ENCODE assay signal across 8 cellular contexts in genomic region chr18:2654828-2655152, GRCh38. TPM values are rescaled to one million over a fixed set of nuclear protein-coding genes. Genes with fewer than 3 reads are reported as not detected.
A peak's percentile ranks its signal among the peaks of the same experiment; 100 is the strongest.
DNase-seq lines count a peak whose midpoint lies in the region; ATAC-seq and TF ChIP-seq lines count a peak whose summit lies in the region.

No MANE protein-coding gene starts in this region.

- H3K9me3 ChIP-seq in OCI-LY7 (ENCODE audit: low read length) (no peaks in the 10 kb centered on the region), mucosa of rectum (ENCODE audit: control insufficient read depth in 2 of 2, low read length in 2 of 2) (no peaks in the 10 kb centered on the region)

- no peaks in the 10 kb centered on the region for H3K9me2 ChIP-seq in OCI-LY7 (ENCODE audit: insufficient read depth, low read length)

- DNase-seq in AG04449 (ENCODE audit: low read depth, low spot score) (no peak), OCI-LY7 (ENCODE audit: low spot score) (no peak), inferior parietal cortex (ENCODE audit: extremely low spot score) (no peak), NCI-H2107 (lab: John Stamatoyannopoulos, UW) (no peak), NCI-H2029 treated with DMSO at 0.1 percent for 48 hours (lab: John Stamatoyannopoulos, UW) (no peak)

- peak overlapping the region; percentile 94 for H3K4me3 Mint-ChIP-seq in dendritic cell treated with granulocyte-macrophage colony-stimulating factor and Interleukin-4, amounts not matched to agents 40 ng/mL and 50 ng/mL, for 4 days

- H3K27me3 ChIP-seq in mucosa of rectum (ENCODE audit: control insufficient read depth in 2 of 2, insufficient read depth in 2 of 2, low read length in 2 of 2) = no peaks in the 10 kb centered on the region

- H3K4me3 ChIP-seq in AG04449 (ENCODE audit: low read depth, low read length) (peak overlapping the region; percentile 88), OCI-LY7 (ENCODE audit: low read depth, low read length, poor library complexity, severe bottlenecking) (peak overlapping the region; percentile 97), mucosa of rectum (ENCODE audit: low read length in 2 of 2) (peak overlapping the region; percentile 82 to 91)

- peak overlapping the region; percentile 82 for H3K4me2 ChIP-seq in OCI-LY7 (ENCODE audit: low read length)

- H3K9ac ChIP-seq in mucosa of rectum (ENCODE audit: low read depth in 1 of 2, low read length in 2 of 2) = peak overlapping the region; percentile 96 to 98

- POLR2A ChIA-PET in AG04449 (lab: Yijun Ruan, JAX) (interaction anchor here (0.6 kb wide), 1 partner anchor 333 kb away, joined by 3 read pairs; no protein-coding TSS in a partner anchor), OCI-LY7 (lab: Charles Lee) (interaction anchor here (0.7 to 4.0 kb wide), 9 partner anchors 10 to 109 kb away, joined by 3 to 27 read pairs (median 4); no protein-coding TSS in a partner anchor)

- H3K9me3 Mint-ChIP-seq in dendritic cell treated with granulocyte-macrophage colony-stimulating factor and Interleukin-4, amounts not matched to agents 40 ng/mL and 50 ng/mL, for 4 days = no peaks in the 10 kb centered on the region

- peak overlapping the region; percentile 98 for H3K27ac Mint-ChIP-seq in dendritic cell treated with granulocyte-macrophage colony-stimulating factor and Interleukin-4, amounts not matched to agents 40 ng/mL and 50 ng/mL, for 4 days

- intact Hi-C loops in OCI-LY7 (cut with micrococcal nuclease; ENCODE audit: unreplicated experiment) = loop anchor here (1.0 to 10.0 kb wide), 6 partner anchors 17 to 940 kb away; partner anchors contain the start of genes METTL4, MYL12B and NDC80
- intact Hi-C loops in dendritic cell treated with granulocyte-macrophage colony-stimulating factor and Interleukin-4, amounts not matched to agents 40 ng/mL and 50 ng/mL, for 4 days (cut with micrococcal nuclease) = loop anchor here (1.0 to 5.0 kb wide), 4 partner anchors 47 to 593 kb away; partner anchors contain the start of genes LPIN2, METTL4, MYL12A and NDC80

- no TSS peak for BruUV-seq in OCI-LY7 (replicated peaks; lab: Mats Ljungman, UMichigan)

- H3K36me3 ChIP-seq in OCI-LY7 (ENCODE audit: insufficient read depth, low read length) = peaks cover 33% of the 10 kb centered on the region
- no peaks in the 10 kb centered on the region for H3K36me3 ChIP-seq in mucosa of rectum (ENCODE audit: control insufficient read depth in 2 of 2, insufficient read depth in 2 of 2, low read length in 2 of 2)

- peak overlapping the region; percentile 88 for H3K27ac ChIP-seq in OCI-LY7 (ENCODE audit: low read depth, low read length, poor library complexity, severe bottlenecking)
- peak overlapping the region; percentile 98 for H3K27ac ChIP-seq in mucosa of rectum (ENCODE audit: low read depth in 2 of 2, low read length in 2 of 2)

- H3K79me2 ChIP-seq in OCI-LY7 (ENCODE audit: insufficient read depth, low read depth, low read length) = peaks cover 45% of the 10 kb centered on the region

- peaks cover 28% of the 10 kb centered on the region for H3K4me1 Mint-ChIP-seq in dendritic cell treated with granulocyte-macrophage colony-stimulating factor and Interleukin-4, amounts not matched to agents 40 ng/mL and 50 ng/mL, for 4 days (ENCODE audit: low read depth)

- no peaks in the 10 kb centered on the region for H3K27me3 Mint-ChIP-seq in dendritic cell treated with granulocyte-macrophage colony-stimulating factor and Interleukin-4, amounts not matched to agents 40 ng/mL and 50 ng/mL, for 4 days

- CTCF ChIA-PET in AG04449 (lab: Yijun Ruan, JAX) = interaction anchor here (1.0 kb wide), 1 partner anchor 10 kb away, joined by 3 read pairs; no protein-coding TSS in a partner anchor
- CTCF ChIA-PET in OCI-LY7 (lab: Charles Lee; ENCODE audit: unreplicated experiment) = interaction anchor here (0.9 to 1.1 kb wide), 2 partner anchors 13 to 20 kb away, joined by 3 to 4 read pairs; no protein-coding TSS in a partner anchor

- H3K4me1 ChIP-seq in OCI-LY7 (ENCODE audit: insufficient read depth, low read length, poor library complexity, severe bottlenecking) (peaks cover 35% of the 10 kb centered on the region), mucosa of rectum (ENCODE audit: control insufficient read depth in 2 of 2, insufficient read depth in 2 of 2, low read length in 2 of 2) (peaks cover 17 to 19% of the 10 kb centered on the region in 2 donors)

- peak; percentile 25 for ATAC-seq in GM19328 (IDR thresholded peaks at IDR 0.05; ENCODE audit: unreplicated experiment)

- peaks cover 17% of the 10 kb centered on the region; the same call in 1 of the 2 replicates for H4K20me1 ChIP-seq in OCI-LY7 (ENCODE audit: insufficient read depth, low read length)

- no peak for TF ChIP-seq CTCF in AG04449 (IDR thresholded peaks at IDR 0.05; ENCODE audit: insufficient read depth, low read length, missing control alignments)
- TF ChIP-seq CTCF in OCI-LY7 (conservative IDR thresholded peaks at IDR 0.05; ENCODE audit: low read length) = no peak

- peaks cover 22% of the 10 kb centered on the region for H3K36me3 Mint-ChIP-seq in dendritic cell treated with granulocyte-macrophage colony-stimulating factor and Interleukin-4, amounts not matched to agents 40 ng/mL and 50 ng/mL, for 4 days (ENCODE audit: low read depth)

- peak overlapping the region; percentile 67 for H2AFZ ChIP-seq in OCI-LY7 (ENCODE audit: low read length)

RNA-seq across cellular contexts. Expression of gene SMCHD1, which starts 0.7 kb away (rescaled TPM):
- total RNA-seq in OCI-LY7 (2014; rRNA removed; shearing (Covaris generic)) = 140 and 164 TPM in 2 replicates
- 114 and 136 TPM in 2 replicates for total RNA-seq in OCI-LY7 (2022)
